ENCODE assay signal across 10 cellular contexts in genomic region chr14:100673085-100673806, GRCh38.
A peak's percentile ranks its signal among the peaks of the same experiment; 100 is the strongest.
DNase-seq lines count a peak whose midpoint lies in the region; ATAC-seq and FAIRE-seq lines count a peak whose summit lies in the region.
"Had no signal": no experiment of that assay in that cellular context is flagged by ENCODE, and none has a peak within 500 bp of the region (broad histone marks: within the 10 kb centered on the region; RNA-seq: fewer than 3 reads in every experiment).

No MANE protein-coding gene starts in this region.

- peaks cover 0 to 6% (median 0%) of the 10 kb centered on the region in 11 experiments; a peak in 1 of 22 replicates for H4K20me1 ChIP-seq in BLaER1 treated with 17β-estradiol and CSF1 and Interleukin-3, amounts not matched to agents 10 nM and 100 nM

- DNase-seq in NCI-H1092 (lab: John Stamatoyannopoulos, UW) (peak; percentile 97), NCI-H526 treated with DMSO at 0.1 percent for 48 hours (lab: John Stamatoyannopoulos, UW) (peak; percentile 74), amygdala (lab: John Stamatoyannopoulos, UW) (no peak), pons (ENCODE audit: low spot score) (no peak)
- DNase-seq: activated CD4-positive, alpha-beta T cell treated with anti-CD3 and anti-CD28 coated beads for 48 hours had no signal

- no peak overlapping the region for H3K4me3 ChIP-seq in BLaER1 treated with 17β-estradiol and CSF1 and Interleukin-3, amounts not matched to agents 10 nM and 100 nM

- H3K36me3 ChIP-seq in BLaER1 treated with 17β-estradiol and CSF1 and Interleukin-3, amounts not matched to agents 10 nM and 100 nM = no peaks in the 10 kb centered on the region

- peaks cover 19 to 46% (median 33%) of the 10 kb centered on the region in 10 experiments for H3K4me1 ChIP-seq in BLaER1 treated with 17β-estradiol and CSF1 and Interleukin-3, amounts not matched to agents 10 nM and 100 nM

- peaks cover 4 to 34% (median 18%) of the 10 kb centered on the region in 11 experiments; a peak in 12 of 22 replicates for H3K27me3 ChIP-seq in BLaER1 treated with 17β-estradiol and CSF1 and Interleukin-3, amounts not matched to agents 10 nM and 100 nM

- peak; percentile 64 for FAIRE-seq in islet of Langerhans (lab: Jason Lieb, UNC)

- H3K27ac ChIP-seq in BLaER1 treated with 17β-estradiol and CSF1 and Interleukin-3, amounts not matched to agents 10 nM and 100 nM = no peak overlapping the region
- H3K27ac ChIP-seq: epithelial cell of prostate had no signal

- ATAC-seq in HG03565 (IDR thresholded peaks at IDR 0.05; ENCODE audit: unreplicated experiment) (no peak), HG02885 (IDR thresholded peaks at IDR 0.05; ENCODE audit: poor library complexity, unreplicated experiment) (no peak)

- peak overlapping the region in 10 of 11 experiments; percentile 1 to 74 (median 64); a peak in 18 of 22 replicates for H3K4me2 ChIP-seq in BLaER1 treated with 17β-estradiol and CSF1 and Interleukin-3, amounts not matched to agents 10 nM and 100 nM

- peak overlapping the region in 1 of 11 experiments; percentile 15; a peak in 1 of 22 replicates for H3K9ac ChIP-seq in BLaER1 treated with 17β-estradiol and CSF1 and Interleukin-3, amounts not matched to agents 10 nM and 100 nM

- H3K9me3 ChIP-seq in BLaER1 treated with 17β-estradiol and CSF1 and Interleukin-3, amounts not matched to agents 10 nM and 100 nM (replicated peaks in 1 of 11) = no peaks in the 10 kb centered on the region

Comparison
In these comparisons a context has a peak if more than half of its experiments do, and no peak if none do; other contexts are left out.
1. DNase-seq: peak in NCI-H1092 (single experiment) and NCI-H526 treated with DMSO at 0.1 percent for 48 hours (single experiment); none in amygdala (0 of 56) and pons (single experiment).